23 cellular contexts compared by ENCODE assay signal in the genomic region with DNA sequence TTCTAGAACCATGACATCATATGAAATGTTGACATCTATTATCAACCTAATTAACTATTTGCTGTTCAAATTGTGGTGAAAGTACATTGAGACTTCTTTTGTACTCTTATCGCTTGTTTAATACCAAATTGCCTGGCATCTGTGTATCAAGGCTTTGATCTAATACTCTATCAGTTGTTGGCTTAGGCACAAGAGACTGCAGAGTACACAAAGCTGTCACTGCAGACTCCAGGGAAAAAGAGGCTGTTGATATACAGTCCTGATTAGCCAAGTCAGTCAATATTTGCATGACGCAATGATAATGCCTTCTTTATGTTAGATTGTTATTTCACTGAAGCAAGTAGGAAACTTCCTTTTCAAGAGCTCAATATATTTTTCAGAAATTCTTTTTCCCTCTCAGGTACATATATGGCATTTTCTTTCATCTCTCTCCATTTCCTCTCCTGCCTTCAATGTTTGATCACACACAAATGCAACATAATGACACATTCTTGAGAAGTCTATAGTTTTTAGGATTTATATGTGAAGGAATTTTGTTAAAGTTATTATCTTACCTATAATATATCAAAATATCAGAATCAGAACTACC. TPM values are rescaled to one million over a fixed set of nuclear protein-coding genes. Genes with fewer than 3 reads are reported as not detected.
A peak's percentile ranks its signal among the peaks of the same experiment; 100 is the strongest.
DNase-seq lines count a peak whose midpoint lies in the region; ATAC-seq, FAIRE-seq and TF ChIP-seq lines count a peak whose summit lies in the region.
"Had no signal": no experiment of that assay in that cellular context is flagged by ENCODE, and none has a peak within 500 bp of the region (broad histone marks: within the 10 kb centered on the region; RNA-seq: fewer than 3 reads in every experiment).

No MANE protein-coding gene starts in this region.

- H3K4me1 ChIP-seq in pancreas: no peaks in the 10 kb centered on the region
- H3K4me1 ChIP-seq: esophagus squamous epithelium had no signal

- peak in 3 of 4 donors; percentile 20 to 47 (median 41) for ATAC-seq in pancreas
- no peak for ATAC-seq in GM21717 (IDR thresholded peaks at IDR 0.05; ENCODE audit: unreplicated experiment)
- ATAC-seq: naive thymus-derived CD4-positive, alpha-beta T cell; Right ventricle myocardium inferior; T-helper 17 cell had no signal

- TF ChIP-seq CTCF in pancreas (IDR thresholded peaks at IDR 0.05): no peak

- no peak overlapping the region for H3K4me3 ChIP-seq in pancreas
- H3K4me3 ChIP-seq: esophagus squamous epithelium, GM23248, skin epidermis, thoracic aorta had no signal

- H3K27ac ChIP-seq in pancreas: no peak overlapping the region
- H3K27ac ChIP-seq: esophagus squamous epithelium, GM23248, skin epidermis, thoracic aorta had no signal

- H3K36me3 ChIP-seq in pancreas: no peaks in the 10 kb centered on the region
- H3K36me3 ChIP-seq: esophagus squamous epithelium, thoracic aorta had no signal

- H3K9me3 ChIP-seq in pancreas: no peaks in the 10 kb centered on the region
- H3K9me3 ChIP-seq: esophagus squamous epithelium, thoracic aorta had no signal

- no peak for TF ChIP-seq POLR2A in erythroblast (IDR thresholded peaks at IDR 0.05; ENCODE audit: low read length)

- intact Hi-C loops in pancreas (cut with DNase I): no loop called here

- DNase-seq in HuH-7.5 (ENCODE audit: low spot score): peak; percentile 11
- DNase-seq in NCI-H1930 (lab: John Stamatoyannopoulos, UW): peak; percentile 92 to 97
- DNase-seq in NCI-H69 (lab: John Stamatoyannopoulos, UW): peak; percentile 96
- no peak for DNase-seq in pancreas
- no peak for DNase-seq in erythroblast (lab: John Stamatoyannopoulos, UW)
- DNase-seq in activated CD4-positive, alpha-beta T cell treated with anti-CD3 and anti-CD28 coated beads, Interleukin-2, amount 50 U/mL, for 4 hours: no peak
- DNase-seq: activated CD8-positive, alpha-beta memory T cell treated with anti-CD3 and anti-CD28 coated beads for 24 hours; AML-193; Calu3; esophagus squamous epithelium; glutamatergic neuron; GM23248; immature natural killer cell; mammary epithelial cell; naive thymus-derived CD4-positive, alpha-beta T cell; T-helper 17 cell had no signal

- no peaks in the 10 kb centered on the region for H3K27me3 ChIP-seq in pancreas
- H3K27me3 ChIP-seq: esophagus squamous epithelium had no signal

- WGBS in pancreas, 2 donors: 20 to 25% methylated on average over 2 of the region's 2 CpGs

- no peak for FAIRE-seq in pancreas (lab: Jason Lieb, UNC)

RNA-seq across cellular contexts. Expression of gene PTCSC3, which starts 32.3 kb away (rescaled TPM):
- not detected for total RNA-seq in pancreas
- polyA plus RNA-seq in pancreas: not detected
- total RNA-seq: Calu3; cardiac septum; esophagus squamous epithelium; GM23248; mammary epithelial cell; naive thymus-derived CD4-positive, alpha-beta T cell; posterior vena cava; Right ventricle myocardium inferior; T-helper 17 cell; thoracic aorta had no signal
- polyA plus RNA-seq: adipose tissue; GM23248; immature natural killer cell; mammary epithelial cell; naive thymus-derived CD4-positive, alpha-beta T cell had no signal

Comparison
In these comparisons a context has a peak if more than half of its experiments do, and no peak if none do; other contexts are left out.
1. DNase-seq: peak in HuH-7.5 (single experiment), NCI-H1930 (2 of 2) and NCI-H69 (single experiment); none in pancreas (0 of 6), erythroblast (0 of 2) and activated CD4-positive, alpha-beta T cell treated with anti-CD3 and anti-CD28 coated beads, Interleukin-2, amount 50 U/mL, for 4 hours (0 of 2).